ENCODE assay signal across 1 cellular context in the genomic region with DNA sequence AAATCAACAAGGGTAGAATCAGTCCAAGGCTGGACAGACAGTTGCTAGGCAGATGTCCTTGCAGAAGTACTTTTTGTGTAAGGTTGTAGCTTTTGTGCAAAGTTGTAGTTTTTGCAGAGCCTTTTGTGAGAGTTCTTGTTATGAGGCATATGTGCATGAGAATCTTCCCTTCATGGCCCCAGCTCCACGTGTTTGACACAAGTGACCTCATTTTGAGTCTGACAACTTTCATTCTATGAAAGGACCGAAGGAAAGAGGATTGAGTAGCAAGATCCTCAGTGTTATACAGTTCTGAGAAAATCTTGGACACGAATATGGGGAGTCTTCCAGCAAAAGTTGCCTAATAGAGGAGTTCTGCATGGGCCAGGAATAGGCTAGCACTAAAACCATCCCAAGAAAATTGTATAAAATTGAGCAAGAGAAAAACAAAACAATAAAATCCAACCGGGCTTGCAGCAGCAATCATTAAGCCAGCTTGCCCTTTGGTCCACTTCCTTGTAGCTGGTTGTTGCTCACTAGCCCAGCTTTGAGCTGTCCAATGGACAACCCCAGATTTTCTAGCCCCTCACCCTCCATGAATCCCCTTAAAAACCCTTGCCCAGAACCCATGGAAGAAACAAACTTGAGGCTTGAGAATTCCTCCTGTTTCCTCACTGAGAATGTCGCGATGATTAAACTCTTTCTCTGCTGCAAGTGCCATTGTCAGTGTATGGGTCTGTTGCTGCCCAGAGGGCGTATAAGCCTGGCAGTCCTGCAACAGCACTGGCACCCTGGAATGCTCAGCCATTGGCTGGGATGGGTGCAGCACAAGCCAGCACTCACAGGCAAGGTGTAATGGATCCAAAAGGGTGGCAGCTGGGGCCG.
TF ChIP-seq lines count a peak whose summit lies in the region.

No MANE protein-coding gene starts in this region.

TF ChIP-seq in SK-N-SH treated with all-trans-retinoic acid at 6 μM for 48 hours, 23 proteins besides CTCF, POLR2A, EP300 and RAD21 (continued from another document):
- TF ChIP-seq, protein P1, sequence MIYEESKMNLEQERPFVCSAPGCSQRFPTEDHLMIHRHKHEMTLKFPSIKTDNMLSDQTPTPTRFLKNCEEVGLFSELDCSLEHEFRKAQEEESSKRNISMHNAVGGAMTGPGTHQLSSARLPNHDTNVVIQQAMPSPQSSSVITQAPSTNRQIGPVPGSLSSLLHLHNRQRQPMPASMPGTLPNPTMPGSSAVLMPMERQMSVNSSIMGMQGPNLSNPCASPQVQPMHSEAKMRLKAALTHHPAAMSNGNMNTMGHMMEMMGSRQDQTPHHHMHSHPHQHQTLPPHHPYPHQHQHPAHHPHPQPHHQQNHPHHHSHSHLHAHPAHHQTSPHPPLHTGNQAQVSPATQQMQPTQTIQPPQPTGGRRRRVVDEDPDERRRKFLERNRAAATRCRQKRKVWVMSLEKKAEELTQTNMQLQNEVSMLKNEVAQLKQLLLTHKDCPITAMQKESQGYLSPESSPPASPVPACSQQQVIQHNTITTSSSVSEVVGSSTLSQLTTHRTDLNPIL (CRISPR knock-in tag; IDR thresholded peaks at IDR 0.05; ENCODE audit: low read depth) = no peak
- TF ChIP-seq ZFP3 (CRISPR knock-in tag; IDR thresholded peaks at IDR 0.05) (no peak), ZNF565 (CRISPR knock-in tag; conservative IDR thresholded peaks at IDR 0.05; ENCODE audit: low read depth) (no peak), ARNTL (CRISPR knock-in tag; IDR thresholded peaks at IDR 0.05; ENCODE audit: borderline replicate concordance, low read depth) (no peak), TOX (CRISPR knock-in tag; IDR thresholded peaks at IDR 0.05; ENCODE audit: borderline replicate concordance) (no peak), GLIS3 (CRISPR knock-in tag; IDR thresholded peaks at IDR 0.05) (no peak), ZNF8 (CRISPR knock-in tag; IDR thresholded peaks at IDR 0.05) (no peak), ISL1 (CRISPR knock-in tag; IDR thresholded peaks at IDR 0.05) (no peak), BACH2 (CRISPR knock-in tag; IDR thresholded peaks at IDR 0.05; ENCODE audit: borderline replicate concordance) (no peak), SNAI2 (CRISPR knock-in tag; IDR thresholded peaks at IDR 0.05) (no peak), RARB (CRISPR knock-in tag; IDR thresholded peaks at IDR 0.05) (no peak), ESRRG (CRISPR knock-in tag; IDR thresholded peaks at IDR 0.05) (no peak), CSDC2 (CRISPR knock-in tag; IDR thresholded peaks at IDR 0.05) (no peak), TCF4 (CRISPR knock-in tag; IDR thresholded peaks at IDR 0.05; ENCODE audit: borderline replicate concordance) (no peak)
- TF ChIP-seq, protein P2, sequence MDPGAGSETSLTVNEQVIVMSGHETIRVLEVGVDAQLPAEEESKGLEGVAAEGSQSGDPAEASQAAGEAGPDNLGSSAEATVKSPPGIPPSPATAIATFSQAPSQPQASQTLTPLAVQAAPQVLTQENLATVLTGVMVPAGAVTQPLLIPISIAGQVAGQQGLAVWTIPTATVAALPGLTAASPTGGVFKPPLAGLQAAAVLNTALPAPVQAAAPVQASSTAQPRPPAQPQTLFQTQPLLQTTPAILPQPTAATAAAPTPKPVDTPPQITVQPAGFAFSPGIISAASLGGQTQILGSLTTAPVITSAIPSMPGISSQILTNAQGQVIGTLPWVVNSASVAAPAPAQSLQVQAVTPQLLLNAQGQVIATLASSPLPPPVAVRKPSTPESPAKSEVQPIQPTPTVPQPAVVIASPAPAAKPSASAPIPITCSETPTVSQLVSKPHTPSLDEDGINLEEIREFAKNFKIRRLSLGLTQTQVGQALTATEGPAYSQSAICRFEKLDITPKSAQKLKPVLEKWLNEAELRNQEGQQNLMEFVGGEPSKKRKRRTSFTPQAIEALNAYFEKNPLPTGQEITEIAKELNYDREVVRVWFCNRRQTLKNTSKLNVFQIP (CRISPR knock-in tag; IDR thresholded peaks at IDR 0.05; ENCODE audit: borderline replicate concordance, low read depth) = no peak
